ENCODE assay signal across 8 cellular contexts in the genomic region with DNA sequence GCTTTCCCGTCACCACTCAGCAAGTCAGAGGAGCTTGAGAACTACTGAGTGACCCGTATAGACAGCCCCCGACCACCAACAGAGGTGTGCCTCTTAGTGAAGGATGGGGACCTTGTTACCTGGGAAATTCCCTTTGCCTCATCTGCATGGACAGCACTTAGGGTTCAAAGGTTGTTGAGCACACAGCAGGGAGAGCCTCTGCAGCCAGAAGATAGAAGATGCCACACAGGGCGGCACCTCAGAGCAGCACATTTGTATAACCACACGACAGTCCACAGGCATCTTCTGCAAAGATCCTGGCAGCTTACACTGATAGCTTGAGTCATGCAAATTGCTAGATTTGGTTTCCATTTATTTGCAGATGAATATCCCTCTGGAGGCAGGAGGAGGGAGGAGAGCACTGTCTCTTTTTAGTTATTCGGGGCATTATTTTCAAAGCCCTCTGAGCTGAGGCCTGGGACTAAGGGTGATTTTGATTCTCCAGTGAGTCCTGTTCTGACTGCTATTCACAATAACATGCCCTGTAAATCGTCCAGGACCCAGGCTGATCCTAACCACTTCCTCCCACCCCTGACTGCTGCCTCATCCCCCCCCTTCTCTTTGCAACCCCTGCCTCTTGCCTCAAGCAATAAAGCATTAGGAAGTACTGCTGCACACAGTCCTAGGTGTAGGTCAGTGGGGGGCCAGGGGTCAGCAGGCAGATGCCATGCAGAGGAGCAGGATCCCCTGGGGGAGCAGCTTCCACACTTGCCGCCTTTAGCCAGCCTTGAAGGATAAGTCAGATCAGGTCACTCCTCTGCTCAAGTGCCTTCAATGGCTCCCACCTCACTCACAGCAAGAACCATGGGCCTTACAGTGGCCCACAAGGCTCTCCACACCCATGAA. TPM values are rescaled to one million over a fixed set of nuclear protein-coding genes. Genes with fewer than 3 reads are reported as not detected.
DNase-seq lines count a peak whose midpoint lies in the region; ATAC-seq lines count a peak whose summit lies in the region.

No MANE protein-coding gene starts in this region.

- peak overlapping the region; percentile 72 to 94 (median 87) for H3K27ac Mint-ChIP-seq in immature natural killer cell

- peak overlapping the region; percentile 74 to 93 (median 86) for H3K4me3 Mint-ChIP-seq in immature natural killer cell

- no peaks in the 10 kb centered on the region for H3K36me3 Mint-ChIP-seq in immature natural killer cell

- DNase-seq in CMK (ENCODE audit: low read depth) = peak; percentile 52
- peak; percentile 26 for DNase-seq in activated CD4-positive, alpha-beta T cell treated with anti-CD3 and anti-CD28 coated beads for 1 hour
- DNase-seq in immature natural killer cell = peak; percentile 60 to 73 (median 61)
- DNase-seq in AG08396 (ENCODE audit: low spot score) = no peak
- no peak for DNase-seq in glomerular visceral epithelial cell (ENCODE audit: extremely low spot score)

- H3K4me1 Mint-ChIP-seq in immature natural killer cell = peaks cover 39 to 45% of the 10 kb centered on the region in 2 donors

- H3K9me3 Mint-ChIP-seq in immature natural killer cell = no peaks in the 10 kb centered on the region

- ATAC-seq in HG03442 (IDR thresholded peaks at IDR 0.05; ENCODE audit: unreplicated experiment) (peak; percentile 47), HG03521 (IDR thresholded peaks at IDR 0.05; ENCODE audit: unreplicated experiment) (no peak), HG02678 (IDR thresholded peaks at IDR 0.05; ENCODE audit: unreplicated experiment) (no peak)

- peaks cover 0 to 7% (median 3%) of the 10 kb centered on the region in 3 donors for H3K27me3 Mint-ChIP-seq in immature natural killer cell (ENCODE audit: low read depth in 3 of 3)

RNA-seq across cellular contexts. Expression of gene INMT, which starts 24.6 kb away (rescaled TPM):
- not detected for polyA plus RNA-seq in immature natural killer cell

RNA-seq across cellular contexts. Expression of gene MINDY4, which starts 43.9 kb away (rescaled TPM):
- under 1 TPM in 2 of 3 donors, not detected in 1; 0.45 to 0.71 TPM for polyA plus RNA-seq in immature natural killer cell

RNA-seq across cellular contexts. Expression of gene CRHR2, which starts 45.0 kb away (rescaled TPM):
- polyA plus RNA-seq in immature natural killer cell = not detected

Comparison
In these comparisons a context has a peak if more than half of its experiments do, and no peak if none do; other contexts are left out.
1. DNase-seq: peak in CMK (single experiment), activated CD4-positive, alpha-beta T cell treated with anti-CD3 and anti-CD28 coated beads for 1 hour (single experiment) and immature natural killer cell (3 of 3); none in AG08396 (single experiment) and glomerular visceral epithelial cell (single experiment).